7 cellular contexts compared by ENCODE assay signal in the genomic region with DNA sequence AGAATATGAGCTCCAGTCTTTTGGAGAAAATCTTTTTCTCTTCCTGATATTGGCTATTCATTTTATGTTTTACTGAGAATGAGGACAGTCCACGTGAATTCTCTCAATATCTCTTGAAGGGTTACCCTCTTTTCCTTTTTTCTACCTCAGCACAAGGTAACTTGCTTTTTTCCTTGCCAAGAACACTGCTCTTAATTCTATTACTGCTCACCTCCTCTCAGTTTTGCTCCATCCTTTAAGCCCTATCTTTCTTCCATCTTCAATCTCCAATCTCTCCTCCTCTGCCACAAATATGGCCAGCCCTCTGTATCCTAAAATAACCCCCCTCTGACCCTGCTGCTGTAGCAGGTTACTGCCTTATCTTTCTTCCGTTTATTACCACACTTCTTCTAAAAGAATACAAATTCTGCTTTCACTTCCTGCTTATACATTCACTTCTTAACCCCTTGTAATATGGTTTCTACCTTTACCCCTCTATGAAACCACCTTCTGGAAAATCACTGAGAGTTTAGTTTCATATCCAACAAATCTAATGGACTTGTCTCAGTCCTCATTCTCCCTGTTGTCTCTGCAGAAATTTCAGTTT.
DNase-seq lines count a peak whose midpoint lies in the region; ATAC-seq and TF ChIP-seq lines count a peak whose summit lies in the region.

No MANE protein-coding gene starts in this region.

- no peaks in the 10 kb centered on the region for H3K36me3 Mint-ChIP-seq in type B pancreatic cell

- no peaks in the 10 kb centered on the region for H3K27me3 Mint-ChIP-seq in type B pancreatic cell

- H3K27ac Mint-ChIP-seq in type B pancreatic cell, result no peak overlapping the region

- no peaks in the 10 kb centered on the region for H3K9me3 Mint-ChIP-seq in type B pancreatic cell

- no peak overlapping the region for H3K4me3 Mint-ChIP-seq in type B pancreatic cell

- ATAC-seq in HG02981 (IDR thresholded peaks at IDR 0.05; ENCODE audit: unreplicated experiment), result peak; percentile 43

- peak; percentile 7 for DNase-seq in GM19238 (ENCODE audit: insufficient read length, low spot score)
- peak; percentile 87 for DNase-seq in OCI-M1 (lab: John Stamatoyannopoulos, UW)
- peak; percentile 22 for DNase-seq in pons (ENCODE audit: low spot score)
- no peak for DNase-seq in T1000 (lab: John Stamatoyannopoulos, UW)
- no peak for DNase-seq in type B pancreatic cell (ENCODE audit: extremely low spot score, unreplicated experiment)
- no peak for DNase-seq in cerebellar cortex (ENCODE audit: low spot score)

- no peak for TF ChIP-seq CTCF in type B pancreatic cell (conservative IDR thresholded peaks at IDR 0.05)

- peaks cover 4% of the 10 kb centered on the region for H3K4me1 Mint-ChIP-seq in type B pancreatic cell (ENCODE audit: unreplicated experiment)

Comparison
In these comparisons a context has a peak if more than half of its experiments do, and no peak if none do; other contexts are left out.
1. DNase-seq: peak in GM19238 (single experiment), OCI-M1 (single experiment) and pons (single experiment); none in T1000 (single experiment), type B pancreatic cell (single experiment) and cerebellar cortex (single experiment).